ENCODE assay signal across 16 cellular contexts in the genomic region with DNA sequence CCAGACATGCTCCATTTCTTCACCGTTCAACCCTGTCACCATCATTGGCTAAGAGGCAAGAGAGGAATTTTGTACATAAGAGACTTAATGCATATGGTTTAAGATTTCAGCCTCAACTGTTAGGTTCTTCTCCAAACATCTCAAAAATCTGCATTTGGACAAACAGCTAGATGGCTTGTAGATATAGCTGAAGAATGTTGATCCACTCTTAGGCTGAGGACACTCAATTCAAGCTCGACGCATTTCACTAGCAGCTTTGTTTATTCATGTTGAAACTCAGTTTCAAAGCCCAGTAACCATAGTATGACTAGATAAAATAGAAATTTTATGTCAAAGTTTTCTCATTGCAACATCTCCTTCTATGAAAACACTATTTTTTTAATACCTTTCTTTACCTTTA.
DNase-seq lines count a peak whose midpoint lies in the region; ATAC-seq and TF ChIP-seq lines count a peak whose summit lies in the region.
"Had no signal": no experiment of that assay in that cellular context is flagged by ENCODE, and none has a peak within 500 bp of the region (broad histone marks: within the 10 kb centered on the region; RNA-seq: fewer than 3 reads in every experiment).

No MANE protein-coding gene starts in this region.

- no peak for DNase-seq in left lobe of liver (ENCODE audit: low spot score)
- DNase-seq in right lobe of liver, result no peak
- no peak for DNase-seq in cerebellar cortex (ENCODE audit: low spot score)
- no peak for DNase-seq in SW480 (ENCODE audit: low spot score)
- DNase-seq: 8988T; Calu3; CD8-positive, alpha-beta T cell; DMS79 treated with DMSO at 0.1 percent for 48 hours; GF-D8; GM23248 had no signal

- no peaks in the 10 kb centered on the region for H3K9me3 ChIP-seq in right lobe of liver
- peaks cover 0 to 4% of the 10 kb centered on the region in 2 donors for H3K9me3 ChIP-seq in stomach smooth muscle (ENCODE audit: control insufficient read depth in 2 of 2, low read length in 2 of 2)
- H3K9me3 ChIP-seq: BLaER1, HAP-1 had no signal

- H3K27ac ChIP-seq in VCaP (peak overlapping the region; percentile 74), right lobe of liver (peak overlapping the region in 1 of 3 donors; percentile 5), stomach smooth muscle (ENCODE audit: low read length) (peak overlapping the region; percentile 3)
- H3K27ac ChIP-seq: BLaER1, GM23248 had no signal

- no peak for TF ChIP-seq POLR2A in right lobe of liver (IDR thresholded peaks at IDR 0.05)

- ATAC-seq in left lobe of liver (peak; percentile 69), right lobe of liver (peak in 3 of 4 donors; percentile 37 to 78 (median 52)), HG03354 (IDR thresholded peaks at IDR 0.05; ENCODE audit: poor library complexity, severe bottlenecking, unreplicated experiment) (no peak), GM21447 (IDR thresholded peaks at IDR 0.05; ENCODE audit: unreplicated experiment) (no peak)
- ATAC-seq: CD8-positive, alpha-beta T cell had no signal

- H3K4me1 ChIP-seq in right lobe of liver, result peaks cover 0 to 17% (median 0%) of the 10 kb centered on the region in 4 donors
- H3K4me1 ChIP-seq in stomach smooth muscle (ENCODE audit: control insufficient read depth, insufficient read depth, low read length), result peaks cover 16% of the 10 kb centered on the region
- H3K4me1 ChIP-seq: BLaER1, HAP-1 had no signal

- H3K4me3 ChIP-seq in right lobe of liver (no peak overlapping the region), stomach smooth muscle (ENCODE audit: low read length in 2 of 2) (peak overlapping the region in 1 of 2 donors; percentile 25)
- H3K4me3 ChIP-seq: BLaER1, GM23248, HAP-1 had no signal

- intact Hi-C loops in right lobe of liver (cut with DNase I), result no loop called here

- 58% methylated on average over 3 of the region's 3 CpGs for WGBS in right lobe of liver (ENCODE audit: insufficient coverage, low coverage, low lambda C conversion rate, missing lambda C conversion rate)

- H3K9ac ChIP-seq in stomach smooth muscle (ENCODE audit: low read length in 2 of 2), result no peak overlapping the region
- H3K9ac ChIP-seq: BLaER1, GM23248 had no signal

- H3K36me3 ChIP-seq in right lobe of liver (no peaks in the 10 kb centered on the region), stomach smooth muscle (ENCODE audit: control insufficient read depth in 2 of 2, insufficient read depth in 2 of 2, low read length in 2 of 2) (no peaks in the 10 kb centered on the region)
- H3K36me3 ChIP-seq: BLaER1, HAP-1 had no signal

- H3K27me3 ChIP-seq in right lobe of liver (no peaks in the 10 kb centered on the region), stomach smooth muscle (ENCODE audit: control insufficient read depth in 1 of 2, insufficient read depth in 2 of 2, low read length in 2 of 2) (no peaks in the 10 kb centered on the region)
- H3K27me3 ChIP-seq: BLaER1 had no signal

- TF ChIP-seq CTCF in VCaP (conservative IDR thresholded peaks at IDR 0.05) (no peak), right lobe of liver (IDR thresholded peaks at IDR 0.05) (no peak)

Comparison
In these comparisons a context has a peak if more than half of its experiments do, and no peak if none do; other contexts are left out.
1. ATAC-seq: peak in left lobe of liver (single experiment) and right lobe of liver (3 of 4); none in HG03354 (single experiment) and GM21447 (single experiment).